21 cellular contexts compared by ENCODE assay signal in genomic region chr4:1069394-1069793, GRCh38. TPM values are rescaled to one million over a fixed set of nuclear protein-coding genes. Genes with fewer than 3 reads are reported as not detected.
DNase-seq lines count a peak whose midpoint lies in the region; ATAC-seq, FAIRE-seq and TF ChIP-seq lines count a peak whose summit lies in the region.
"Had no signal": no experiment of that assay in that cellular context is flagged by ENCODE, and none has a peak within 500 bp of the region (broad histone marks: within the 10 kb centered on the region; RNA-seq: fewer than 3 reads in every experiment).

No MANE protein-coding gene starts in this region.

- no peak overlapping the region for H3K4me3 ChIP-seq in HepG2 (replicated peaks in 1 of 3; ENCODE audit: insufficient read depth in 1 of 3, low read depth in 2 of 3, low read length in 3 of 3)
- H3K4me3 ChIP-seq in upper lobe of right lung = no peak overlapping the region
- H3K4me3 ChIP-seq: BLaER1, GM23338 had no signal

- H3K27me3 ChIP-seq in HepG2 (ENCODE audit: control insufficient read depth in 1 of 2, insufficient read depth in 2 of 2, low read length in 2 of 2) = peaks cover 1 to 33% of the 10 kb centered on the region in 2 experiments; a peak in 3 of 5 replicates
- no peaks in the 10 kb centered on the region for H3K27me3 ChIP-seq in upper lobe of right lung

- no peak for FAIRE-seq in HepG2 (lab: Jason Lieb, UNC)
- FAIRE-seq: A204.1, G401.6, GM12892 had no signal

- H3K9ac ChIP-seq in HepG2 (ENCODE audit: insufficient read depth, low read depth, low read length) = no peak overlapping the region
- H3K9ac ChIP-seq: BLaER1 had no signal

- H3K36me3 ChIP-seq in HepG2 (replicated peaks in 1 of 2; ENCODE audit: control insufficient read depth in 1 of 2, insufficient read depth in 2 of 2, low read length in 2 of 2) (no peaks in the 10 kb centered on the region), upper lobe of right lung (no peaks in the 10 kb centered on the region)
- H3K36me3 ChIP-seq: BLaER1 had no signal

- H3K4me1 ChIP-seq in HepG2 (ENCODE audit: insufficient read depth, low read length) (peaks cover 19% of the 10 kb centered on the region), upper lobe of right lung (no peaks in the 10 kb centered on the region)
- H3K4me1 ChIP-seq: BLaER1, Caco-2 had no signal

- H2AFZ ChIP-seq in HepG2 (ENCODE audit: low read length) = no peak overlapping the region
- H2AFZ ChIP-seq: GM23338 had no signal

- no TSS peak for BruUV-seq in HepG2 (replicated peaks; lab: Mats Ljungman, UMichigan)

- TF ChIP-seq EP300 in HepG2 (IDR thresholded peaks at IDR 0.05; ENCODE audit: low read depth in 2 of 2, low read length in 2 of 2) (no peak), HepG2 (CRISPR knock-in tag; IDR thresholded peaks at IDR 0.05; ENCODE audit: borderline replicate concordance) (no peak)

- no peaks in the 10 kb centered on the region for H3K79me2 ChIP-seq in HepG2 (ENCODE audit: insufficient read depth, low read length)

- CTCF ChIA-PET in HepG2 (lab: Yijun Ruan, JAX; ENCODE audit: low intra/inter-chr PET ratio, low total read pairs) = no interaction called here

- TF ChIP-seq POLR2A in HepG2 (IDR thresholded peaks at IDR 0.05; ENCODE audit: insufficient read depth in 1 of 2, low read depth in 2 of 2, low read length in 2 of 2) = no peak

- TF ChIP-seq RAD21 in HepG2 (CRISPR knock-in tag; IDR thresholded peaks at IDR 0.05) = no peak

- no peak for TF ChIP-seq CTCF in HepG2 (CRISPR knock-in tag; IDR thresholded peaks at IDR 0.05)
- no peak for TF ChIP-seq CTCF in upper lobe of right lung (IDR thresholded peaks at IDR 0.05)

- no peak overlapping the region for H3K27ac ChIP-seq in HepG2 (ENCODE audit: extremely low read length, insufficient read depth, low read length)
- no peak overlapping the region for H3K27ac ChIP-seq in upper lobe of right lung
- H3K27ac ChIP-seq: 22Rv1, BLaER1, C4-2B had no signal

- no peak overlapping the region for H3K4me2 ChIP-seq in HepG2 (ENCODE audit: low read depth, low read length)
- H3K4me2 ChIP-seq: BLaER1, GM23338 had no signal

- H3K9me3 ChIP-seq in HepG2 (ENCODE audit: low read length) (no peaks in the 10 kb centered on the region), upper lobe of right lung (no peaks in the 10 kb centered on the region)
- H3K9me3 ChIP-seq: BLaER1, Caco-2 had no signal

- H4K20me1 ChIP-seq in HepG2 (ENCODE audit: insufficient read depth, low read length) = no peaks in the 10 kb centered on the region
- H4K20me1 ChIP-seq: BLaER1 had no signal

- intact Hi-C loops in HepG2 (cut with micrococcal nuclease; ENCODE audit: unreplicated experiment) (no loop called here), upper lobe of right lung (cut with DNase I) (no loop called here)

- ATAC-seq in HepG2 (no peak), upper lobe of right lung (peak; percentile 45), HG03571 (IDR thresholded peaks at IDR 0.05; ENCODE audit: unreplicated experiment) (no peak), GM18511 (IDR thresholded peaks at IDR 0.05; ENCODE audit: unreplicated experiment) (no peak)
- ATAC-seq: CD8-positive, alpha-beta T cell; GM23338; HCT116 had no signal

- POLR2A ChIA-PET in HepG2 (lab: Yijun Ruan, JAX) = no interaction called here

- DNase-seq in activated effector memory CD4-positive, alpha-beta T cell treated with anti-CD3 and anti-CD28 coated beads, Interleukin-2, amount 50 U/mL, for 16 hours = peak; percentile 24
- no peak for DNase-seq in activated effector memory CD4-positive, alpha-beta T cell treated with Interleukin-2 at 50 U/mL for 16 hours
- no peak for DNase-seq in HepG2 (ENCODE audit: low spot score)
- no peak for DNase-seq in upper lobe of right lung
- DNase-seq: Caco-2; CD4-positive, CD25-positive, alpha-beta regulatory T cell; CD8-positive, alpha-beta T cell; DMS153; DND-41; H9 had no signal

- in situ Hi-C loops in HepG2 (cut with HindIII; ENCODE audit: extremely low pct_ligation_motif_present, low pct_unique_long_range_greater_than_20kb) = no loop called here

- WGBS in HepG2 (ENCODE audit: low lambda C conversion rate) = 34% methylated on average over 7 of the region's 7 CpGs

TF ChIP-seq in HepG2, 621 proteins besides CTCF, POLR2A, EP300 and RAD21:
- no peak for TF ChIP-seq ZNF629 (CRISPR knock-in tag; conservative IDR thresholded peaks at IDR 0.05)
- TF ChIP-seq USF2 (IDR thresholded peaks at IDR 0.05; ENCODE audit: low read depth, low read length) = peak; percentile 85
- TF ChIP-seq USF2 (CRISPR knock-in tag; IDR thresholded peaks at IDR 0.05; ENCODE audit: borderline replicate concordance) = no peak
- TF ChIP-seq ZNF773 (CRISPR knock-in tag; IDR thresholded peaks at IDR 0.05; ENCODE audit: borderline replicate concordance) = no peak
- peak; percentile 86 for TF ChIP-seq RAD51 (IDR thresholded peaks at IDR 0.05; ENCODE audit: borderline replicate concordance)
- TF ChIP-seq ZFP90 (CRISPR knock-in tag; IDR thresholded peaks at IDR 0.05; ENCODE audit: borderline replicate concordance) = no peak
- TF ChIP-seq RFX3 (CRISPR knock-in tag; IDR thresholded peaks at IDR 0.05) = no peak

RNA-seq across cellular contexts. Expression of gene RNF212, which starts 44.0 kb away (rescaled TPM):
- not detected in 2 replicates for total RNA-seq in HepG2 (2016; rRNA removed; fragmentation: Illumina TruSeq; extraction: Trizol)
- not detected in 2 replicates for total RNA-seq in HepG2 (2016; cell fraction: cytosol; rRNA removed; fragmentation: Illumina TruSeq; extraction: Trizol; ENCODE audit: low read depth)
- total RNA-seq in HepG2 (2016; cell fraction: insoluble cytoplasmic fraction; rRNA removed; fragmentation: Illumina TruSeq; extraction: Trizol) = not detected in 2 replicates
- total RNA-seq in HepG2 (2016; cell fraction: membrane; rRNA removed; fragmentation: Illumina TruSeq; extraction: Trizol) = not detected in 2 replicates
- not detected in 2 replicates for total RNA-seq in HepG2 (2016; cell fraction: nucleus; rRNA removed; fragmentation: Illumina TruSeq; extraction: Trizol)
- not detected in 2 replicates for polyA plus RNA-seq in HepG2 (2011; rRNA removed)
- not detected in 2 replicates for polyA plus RNA-seq in HepG2 (2011; cell fraction: cytosol; rRNA removed)
- polyA plus RNA-seq in HepG2 (2011; cell fraction: nucleus; rRNA removed) = not detected in 2 replicates
- polyA plus RNA-seq in HepG2 (2012) = not detected in 2 replicates
- polyA plus RNA-seq in HepG2 (2016; cell fraction: cytosol; fragmentation: Illumina TruSeq; extraction: Trizol; ENCODE audit: low read depth) = not detected in 2 replicates
- not detected in 2 replicates for polyA plus RNA-seq in HepG2 (2016; cell fraction: insoluble cytoplasmic fraction; fragmentation: Illumina TruSeq; extraction: Trizol; ENCODE audit: low read depth)
- not detected in 2 replicates for polyA plus RNA-seq in HepG2 (2016; cell fraction: membrane; fragmentation: Illumina TruSeq; extraction: Trizol; ENCODE audit: low read depth)
- not detected in 2 replicates for polyA plus RNA-seq in HepG2 (2016; cell fraction: nucleus; fragmentation: Illumina TruSeq; extraction: Trizol; ENCODE audit: insufficient read depth, low read depth)
- 8.3 TPM in 1 of 2 replicates, not detected in the other for polyA minus RNA-seq in HepG2 (2011; rRNA and poly(A)+ RNA removed; ENCODE audit: low replicate concordance)
- polyA minus RNA-seq in HepG2 (2011; cell fraction: cytosol; rRNA and poly(A)+ RNA removed) = 0.59 TPM in 1 of 2 replicates, not detected in the other
- polyA minus RNA-seq in HepG2 (2011; cell fraction: nucleus; rRNA and poly(A)+ RNA removed) = not detected in 2 replicates
- total RNA-seq in upper lobe of right lung = 6.9 TPM
- total RNA-seq: Caco-2, H4 had no signal

RNA-seq across cellular contexts. Expression of gene FGFRL1, which starts 58.0 kb away (rescaled TPM):
- total RNA-seq in HepG2 (2016; rRNA removed; fragmentation: Illumina TruSeq; extraction: Trizol) (12.3 and 19.1 TPM in 2 replicates), upper lobe of right lung (25.2 TPM)
- total RNA-seq in HepG2 (2016; cell fraction: cytosol; rRNA removed; fragmentation: Illumina TruSeq; extraction: Trizol; ENCODE audit: low read depth) = 8.9 and 9.3 TPM in 2 replicates
- 11.5 and 17.5 TPM in 2 replicates for total RNA-seq in HepG2 (2016; cell fraction: insoluble cytoplasmic fraction; rRNA removed; fragmentation: Illumina TruSeq; extraction: Trizol)
- 31.8 and 32.6 TPM in 2 replicates for total RNA-seq in HepG2 (2016; cell fraction: membrane; rRNA removed; fragmentation: Illumina TruSeq; extraction: Trizol)
- total RNA-seq in HepG2 (2016; cell fraction: nucleus; rRNA removed; fragmentation: Illumina TruSeq; extraction: Trizol) = 13.0 and 15.9 TPM in 2 replicates
- 30.6 and 35.5 TPM in 2 replicates for polyA plus RNA-seq in HepG2 (2011; rRNA removed)
- polyA plus RNA-seq in HepG2 (2011; cell fraction: cytosol; rRNA removed) = 37.2 and 49.4 TPM in 2 replicates
- polyA plus RNA-seq in HepG2 (2011; cell fraction: nucleus; rRNA removed) = 122 and 143 TPM in 2 replicates
- 21.8 and 31.9 TPM in 2 replicates for polyA plus RNA-seq in HepG2 (2012)
- polyA plus RNA-seq in HepG2 (2016; cell fraction: cytosol; fragmentation: Illumina TruSeq; extraction: Trizol; ENCODE audit: low read depth) = 15.2 and 15.4 TPM in 2 replicates
- polyA plus RNA-seq in HepG2 (2016; cell fraction: insoluble cytoplasmic fraction; fragmentation: Illumina TruSeq; extraction: Trizol; ENCODE audit: low read depth) = 18.1 and 23.1 TPM in 2 replicates
- polyA plus RNA-seq in HepG2 (2016; cell fraction: membrane; fragmentation: Illumina TruSeq; extraction: Trizol; ENCODE audit: low read depth) = 38.4 and 44.6 TPM in 2 replicates
- polyA plus RNA-seq in HepG2 (2016; cell fraction: nucleus; fragmentation: Illumina TruSeq; extraction: Trizol; ENCODE audit: insufficient read depth, low read depth) = 33.6 and 40.0 TPM in 2 replicates
- 74.3 and 145 TPM in 2 replicates for polyA minus RNA-seq in HepG2 (2011; rRNA and poly(A)+ RNA removed; ENCODE audit: low replicate concordance)
- 22.8 and 26.5 TPM in 2 replicates for polyA minus RNA-seq in HepG2 (2011; cell fraction: cytosol; rRNA and poly(A)+ RNA removed)
- polyA minus RNA-seq in HepG2 (2011; cell fraction: nucleus; rRNA and poly(A)+ RNA removed) = 19.9 and 23.2 TPM in 2 replicates
